12 cellular contexts compared by ENCODE assay signal in genomic region chr21:29091032-29091431, GRCh38. TPM values are rescaled to one million over a fixed set of nuclear protein-coding genes. Genes with fewer than 3 reads are reported as not detected.
DNase-seq lines count a peak whose midpoint lies in the region; ATAC-seq and TF ChIP-seq lines count a peak whose summit lies in the region.
"Had no signal": no experiment of that assay in that cellular context is flagged by ENCODE, and none has a peak within 500 bp of the region (broad histone marks: within the 10 kb centered on the region; RNA-seq: fewer than 3 reads in every experiment).

No MANE protein-coding gene starts in this region.

- no peaks in the 10 kb centered on the region for H3K36me3 ChIP-seq in BJ (ENCODE audit: control insufficient read depth, insufficient read depth, low read length)
- H3K36me3 ChIP-seq in brain microvascular endothelial cell (replicated peaks) = no peaks in the 10 kb centered on the region
- H3K36me3 ChIP-seq in H7 (replicated peaks; ENCODE audit: control insufficient read depth, insufficient read depth, low read length) = no peaks in the 10 kb centered on the region

- H3K27me3 ChIP-seq in BJ (ENCODE audit: control insufficient read depth, insufficient read depth, low read length) = no peaks in the 10 kb centered on the region
- no peaks in the 10 kb centered on the region for H3K27me3 ChIP-seq in brain microvascular endothelial cell (replicated peaks)
- H3K27me3 ChIP-seq in H7 (ENCODE audit: control insufficient read depth, insufficient read depth, low read length) = peaks cover 1% of the 10 kb centered on the region; the same call in 1 of the 2 replicates

- TF ChIP-seq CTCF in BJ (IDR thresholded peaks at IDR 0.05; ENCODE audit: insufficient read depth, low read depth, low read length) = no peak
- TF ChIP-seq CTCF in brain microvascular endothelial cell (IDR thresholded peaks at IDR 0.05; ENCODE audit: low read depth, low read length, missing control alignments) = no peak

- DNase-seq in BJ (ENCODE audit: low read depth) (peak; percentile 61), HT1080 (ENCODE audit: low read depth) (peak; percentile 82), brain microvascular endothelial cell (peak; percentile 45), myocyte (ENCODE audit: low read depth) (peak; percentile 46), AML-193 (lab: John Stamatoyannopoulos, UW) (no peak), GF-D8 (lab: John Stamatoyannopoulos, UW) (no peak), H7 (no peak)
- DNase-seq: Caco-2, MV-4-11, NCI-H524 treated with DMSO at 0.1 percent for 48 hours, retina had no signal

- POLR2A ChIA-PET in BJ (lab: Charles Lee) = no interaction called here

- H3K4me3 ChIP-seq in BJ (ENCODE audit: low read depth, low read length) (no peak overlapping the region), brain microvascular endothelial cell (ENCODE audit: low read depth, low read length) (no peak overlapping the region), H7 (ENCODE audit: insufficient read depth, low read depth, low read length) (no peak overlapping the region)

- no peak for ATAC-seq in HG03439 (IDR thresholded peaks at IDR 0.05; ENCODE audit: unreplicated experiment)

- in situ Hi-C loops in brain microvascular endothelial cell (cut with HindIII; ENCODE audit: low pct_ligation_motif_present, low sequenced_read_pairs) = no loop called here

- H3K27ac ChIP-seq in brain microvascular endothelial cell = peak overlapping the region; percentile 91

- CTCF ChIA-PET in BJ (lab: Yijun Ruan, JAX) = interaction anchor here (0.7 to 4.6 kb wide), 11 partner anchors 12 to 758 kb away, joined by 3 to 26 read pairs (median 4); no protein-coding TSS in a partner anchor

RNA-seq across cellular contexts. Expression of gene CCT8, which starts 17.6 kb away (rescaled TPM):
- polyA plus RNA-seq in BJ (2011; rRNA removed) = 71.6 and 163 TPM in 2 replicates
- 52.1 and 69.5 TPM in 2 replicates for polyA minus RNA-seq in BJ (2011; rRNA and poly(A)+ RNA removed)
- total RNA-seq in HT1080 (2014; rRNA removed; shearing (Covaris generic)) = 342 and 347 TPM in 2 replicates
- polyA plus RNA-seq in HT1080 (2015; cell fraction: cytosol; rRNA removed) = 354 and 377 TPM in 2 replicates
- 453 and 528 TPM in 2 replicates for polyA plus RNA-seq in HT1080 (2015; cell fraction: nucleus; rRNA removed)
- total RNA-seq in myocyte = 222 and 258 TPM in 2 replicates
- 105 TPM for polyA plus RNA-seq in myocyte (2012)
- total RNA-seq in H7 (2014; rRNA removed; shearing (Covaris generic)) = 259 and 325 TPM in 2 replicates

RNA-seq across cellular contexts. Expression of gene MAP3K7CL, which starts 39.4 kb away (rescaled TPM):
- 6.1 and 7.3 TPM in 2 replicates for polyA plus RNA-seq in BJ (2011; rRNA removed)
- polyA minus RNA-seq in BJ (2011; rRNA and poly(A)+ RNA removed) = 3.7 and 9.1 TPM in 2 replicates
- total RNA-seq in HT1080 (2014; rRNA removed; shearing (Covaris generic)) = 3.5 and 5.6 TPM in 2 replicates
- polyA plus RNA-seq in HT1080 (2015; cell fraction: cytosol; rRNA removed) = 12.4 and 14.0 TPM in 2 replicates
- 4.1 and 5.4 TPM in 2 replicates for polyA plus RNA-seq in HT1080 (2015; cell fraction: nucleus; rRNA removed)
- 57.4 and 115 TPM in 2 replicates for total RNA-seq in myocyte
- polyA plus RNA-seq in myocyte (2012) = 140 TPM
- total RNA-seq in H7 (2014; rRNA removed; shearing (Covaris generic)) = not detected in 2 replicates

Comparison
In these comparisons a context has a peak if more than half of its experiments do, and no peak if none do; other contexts are left out.
1. DNase-seq: peak in BJ (single experiment), HT1080 (single experiment), brain microvascular endothelial cell (single experiment) and myocyte (single experiment); none in AML-193 (0 of 2), GF-D8 (single experiment) and H7 (single experiment).